ENCODE assay signal across 1 cellular context in the genomic region with DNA sequence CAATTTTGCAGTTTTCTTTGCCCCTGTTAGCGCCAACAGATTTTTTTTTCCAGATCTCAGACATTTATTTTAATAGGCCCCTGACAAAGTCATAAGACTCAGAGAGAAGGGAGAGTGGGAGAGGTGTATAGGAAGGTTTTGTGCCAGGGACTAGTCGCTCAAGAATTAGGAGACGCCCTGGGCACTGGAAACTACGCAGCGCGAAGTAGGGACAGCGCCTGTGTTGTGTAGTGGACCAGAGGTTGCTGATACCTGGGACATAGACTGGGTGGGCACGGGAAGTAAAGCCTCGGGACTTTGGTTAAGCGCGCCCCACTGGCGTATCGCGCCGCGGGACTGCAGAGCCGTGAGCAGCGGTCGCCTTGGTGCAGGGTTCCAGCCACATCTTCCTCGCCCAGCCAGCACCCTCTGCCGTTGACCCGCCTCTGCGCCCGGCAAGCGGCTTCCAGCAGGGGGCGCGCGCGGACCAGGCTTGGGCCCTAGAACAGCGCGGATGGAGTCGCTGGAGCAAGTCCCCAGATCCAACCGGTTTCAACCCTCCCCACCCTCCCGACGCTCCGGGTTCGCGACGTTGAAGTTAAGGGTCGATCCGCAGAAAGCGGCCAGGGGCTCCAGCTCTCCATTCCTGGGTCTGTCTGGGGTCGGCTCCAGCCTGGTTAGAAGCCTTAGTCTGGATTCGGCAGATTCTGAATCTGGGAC.
TF ChIP-seq lines count a peak whose summit lies in the region.

No MANE protein-coding gene starts in this region.

TF ChIP-seq in HepG2, 621 proteins besides CTCF, POLR2A, EP300 and RAD21 (continued from another document and continues in another):
- TF ChIP-seq KDM4B (CRISPR knock-in tag; IDR thresholded peaks at IDR 0.05) (peak; percentile 61; the same call in 1 of the 2 replicates), ZNF878 (CRISPR knock-in tag; IDR thresholded peaks at IDR 0.05) (no peak), SIX4 (CRISPR knock-in tag; IDR thresholded peaks at IDR 0.05) (no peak), ZNF724P (CRISPR knock-in tag; IDR thresholded peaks at IDR 0.05; ENCODE audit: borderline replicate concordance) (no peak), ZNF17 (CRISPR knock-in tag; IDR thresholded peaks at IDR 0.05) (no peak), ZNF747 (CRISPR knock-in tag; IDR thresholded peaks at IDR 0.05; ENCODE audit: borderline replicate concordance) (no peak), ZNF326 (CRISPR knock-in tag; IDR thresholded peaks at IDR 0.05; ENCODE audit: borderline replicate concordance) (no peak), TEAD3 (CRISPR knock-in tag; optimal IDR thresholded peaks at IDR 0.05; ENCODE audit: borderline replicate concordance) (no peak), HDAC6 (IDR thresholded peaks at IDR 0.05; ENCODE audit: low read depth, low read length) (no peak), NAIF1 (CRISPR knock-in tag; IDR thresholded peaks at IDR 0.05; ENCODE audit: borderline replicate concordance) (no peak), JARID2 (CRISPR knock-in tag; IDR thresholded peaks at IDR 0.05; ENCODE audit: insufficient replicate concordance) (no peak), KDM3A (CRISPR knock-in tag; IDR thresholded peaks at IDR 0.05; ENCODE audit: low read depth) (peak; percentile 52; the same call in 1 of the 2 replicates), ATF7 (IDR thresholded peaks at IDR 0.05) (no peak), ATF7 (CRISPR knock-in tag; IDR thresholded peaks at IDR 0.05) (no peak), HOXA9 (CRISPR knock-in tag; IDR thresholded peaks at IDR 0.05; ENCODE audit: borderline replicate concordance) (no peak), ZNF329 (CRISPR knock-in tag; IDR thresholded peaks at IDR 0.05; ENCODE audit: low read depth) (no peak), RARG (CRISPR knock-in tag; IDR thresholded peaks at IDR 0.05; ENCODE audit: low read depth) (no peak), TOPORS (CRISPR knock-in tag; IDR thresholded peaks at IDR 0.05) (no peak), MZF1 (CRISPR knock-in tag; IDR thresholded peaks at IDR 0.05; ENCODE audit: borderline replicate concordance) (no peak), ZNF839 (CRISPR knock-in tag; IDR thresholded peaks at IDR 0.05; ENCODE audit: borderline replicate concordance) (peak; percentile 59; the same call in 1 of the 2 replicates), MTF2 (CRISPR knock-in tag; IDR thresholded peaks at IDR 0.05; ENCODE audit: borderline replicate concordance) (peak; percentile 88), ZNF121 (CRISPR knock-in tag; IDR thresholded peaks at IDR 0.05) (peak; percentile 31; the same call in 1 of the 2 replicates), SMAD9 (CRISPR knock-in tag; IDR thresholded peaks at IDR 0.05) (no peak), KDM5A (IDR thresholded peaks at IDR 0.05; ENCODE audit: borderline replicate concordance, low read length) (no peak), ZNF501 (CRISPR knock-in tag; IDR thresholded peaks at IDR 0.05) (peak; percentile 36; the same call in 1 of the 2 replicates), ZNF207 (IDR thresholded peaks at IDR 0.05; ENCODE audit: borderline replicate concordance) (no peak), SSRP1 (CRISPR knock-in tag; IDR thresholded peaks at IDR 0.05) (no peak), ZNF180 (CRISPR knock-in tag; IDR thresholded peaks at IDR 0.05; ENCODE audit: borderline replicate concordance, low read depth) (no peak), ARHGAP35 (CRISPR knock-in tag; IDR thresholded peaks at IDR 0.05; ENCODE audit: borderline replicate concordance) (0 out of 2 replicates have a peak, but pooled peaks have one; percentile 50)
- TF ChIP-seq, protein P1, sequence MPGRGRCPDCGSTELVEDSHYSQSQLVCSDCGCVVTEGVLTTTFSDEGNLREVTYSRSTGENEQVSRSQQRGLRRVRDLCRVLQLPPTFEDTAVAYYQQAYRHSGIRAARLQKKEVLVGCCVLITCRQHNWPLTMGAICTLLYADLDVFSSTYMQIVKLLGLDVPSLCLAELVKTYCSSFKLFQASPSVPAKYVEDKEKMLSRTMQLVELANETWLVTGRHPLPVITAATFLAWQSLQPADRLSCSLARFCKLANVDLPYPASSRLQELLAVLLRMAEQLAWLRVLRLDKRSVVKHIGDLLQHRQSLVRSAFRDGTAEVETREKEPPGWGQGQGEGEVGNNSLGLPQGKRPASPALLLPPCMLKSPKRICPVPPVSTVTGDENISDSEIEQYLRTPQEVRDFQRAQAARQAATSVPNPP (CRISPR knock-in tag; IDR thresholded peaks at IDR 0.05), result no peak
- TF ChIP-seq, protein P2, sequence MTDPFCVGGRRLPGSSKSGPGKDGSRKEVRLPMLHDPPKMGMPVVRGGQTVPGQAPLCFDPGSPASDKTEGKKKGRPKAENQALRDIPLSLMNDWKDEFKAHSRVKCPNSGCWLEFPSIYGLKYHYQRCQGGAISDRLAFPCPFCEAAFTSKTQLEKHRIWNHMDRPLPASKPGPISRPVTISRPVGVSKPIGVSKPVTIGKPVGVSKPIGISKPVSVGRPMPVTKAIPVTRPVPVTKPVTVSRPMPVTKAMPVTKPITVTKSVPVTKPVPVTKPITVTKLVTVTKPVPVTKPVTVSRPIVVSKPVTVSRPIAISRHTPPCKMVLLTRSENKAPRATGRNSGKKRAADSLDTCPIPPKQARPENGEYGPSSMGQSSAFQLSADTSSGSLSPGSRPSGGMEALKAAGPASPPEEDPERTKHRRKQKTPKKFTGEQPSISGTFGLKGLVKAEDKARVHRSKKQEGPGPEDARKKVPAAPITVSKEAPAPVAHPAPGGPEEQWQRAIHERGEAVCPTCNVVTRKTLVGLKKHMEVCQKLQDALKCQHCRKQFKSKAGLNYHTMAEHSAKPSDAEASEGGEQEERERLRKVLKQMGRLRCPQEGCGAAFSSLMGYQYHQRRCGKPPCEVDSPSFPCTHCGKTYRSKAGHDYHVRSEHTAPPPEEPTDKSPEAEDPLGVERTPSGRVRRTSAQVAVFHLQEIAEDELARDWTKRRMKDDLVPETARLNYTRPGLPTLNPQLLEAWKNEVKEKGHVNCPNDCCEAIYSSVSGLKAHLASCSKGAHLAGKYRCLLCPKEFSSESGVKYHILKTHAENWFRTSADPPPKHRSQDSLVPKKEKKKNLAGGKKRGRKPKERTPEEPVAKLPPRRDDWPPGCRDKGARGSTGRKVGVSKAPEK (CRISPR knock-in tag; IDR thresholded peaks at IDR 0.05; ENCODE audit: borderline replicate concordance), result no peak
- TF ChIP-seq, protein P3, sequence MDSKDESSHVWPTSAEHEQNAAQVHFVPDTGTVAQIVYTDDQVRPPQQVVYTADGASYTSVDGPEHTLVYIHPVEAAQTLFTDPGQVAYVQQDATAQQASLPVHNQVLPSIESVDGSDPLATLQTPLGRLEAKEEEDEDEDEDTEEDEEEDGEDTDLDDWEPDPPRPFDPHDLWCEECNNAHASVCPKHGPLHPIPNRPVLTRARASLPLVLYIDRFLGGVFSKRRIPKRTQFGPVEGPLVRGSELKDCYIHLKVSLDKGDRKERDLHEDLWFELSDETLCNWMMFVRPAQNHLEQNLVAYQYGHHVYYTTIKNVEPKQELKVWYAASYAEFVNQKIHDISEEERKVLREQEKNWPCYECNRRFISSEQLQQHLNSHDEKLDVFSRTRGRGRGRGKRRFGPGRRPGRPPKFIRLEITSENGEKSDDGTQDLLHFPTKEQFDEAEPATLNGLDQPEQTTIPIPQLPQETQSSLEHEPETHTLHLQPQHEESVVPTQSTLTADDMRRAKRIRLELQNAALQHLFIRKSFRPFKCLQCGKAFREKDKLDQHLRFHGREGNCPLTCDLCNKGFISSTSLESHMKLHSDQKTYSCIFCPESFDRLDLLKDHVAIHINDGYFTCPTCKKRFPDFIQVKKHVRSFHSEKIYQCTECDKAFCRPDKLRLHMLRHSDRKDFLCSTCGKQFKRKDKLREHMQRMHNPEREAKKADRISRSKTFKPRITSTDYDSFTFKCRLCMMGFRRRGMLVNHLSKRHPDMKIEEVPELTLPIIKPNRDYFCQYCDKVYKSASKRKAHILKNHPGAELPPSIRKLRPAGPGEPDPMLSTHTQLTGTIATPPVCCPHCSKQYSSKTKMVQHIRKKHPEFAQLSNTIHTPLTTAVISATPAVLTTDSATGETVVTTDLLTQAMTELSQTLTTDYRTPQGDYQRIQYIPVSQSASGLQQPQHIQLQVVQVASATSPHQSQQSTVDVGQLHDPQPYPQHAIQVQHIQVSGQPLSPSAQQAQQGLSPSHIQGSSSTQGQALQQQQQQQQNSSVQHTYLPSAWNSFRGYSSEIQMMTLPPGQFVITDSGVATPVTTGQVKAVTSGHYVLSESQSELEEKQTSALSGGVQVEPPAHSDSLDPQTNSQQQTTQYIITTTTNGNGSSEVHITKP (CRISPR knock-in tag; IDR thresholded peaks at IDR 0.05; ENCODE audit: low read depth), result no peak
- TF ChIP-seq, protein P4, sequence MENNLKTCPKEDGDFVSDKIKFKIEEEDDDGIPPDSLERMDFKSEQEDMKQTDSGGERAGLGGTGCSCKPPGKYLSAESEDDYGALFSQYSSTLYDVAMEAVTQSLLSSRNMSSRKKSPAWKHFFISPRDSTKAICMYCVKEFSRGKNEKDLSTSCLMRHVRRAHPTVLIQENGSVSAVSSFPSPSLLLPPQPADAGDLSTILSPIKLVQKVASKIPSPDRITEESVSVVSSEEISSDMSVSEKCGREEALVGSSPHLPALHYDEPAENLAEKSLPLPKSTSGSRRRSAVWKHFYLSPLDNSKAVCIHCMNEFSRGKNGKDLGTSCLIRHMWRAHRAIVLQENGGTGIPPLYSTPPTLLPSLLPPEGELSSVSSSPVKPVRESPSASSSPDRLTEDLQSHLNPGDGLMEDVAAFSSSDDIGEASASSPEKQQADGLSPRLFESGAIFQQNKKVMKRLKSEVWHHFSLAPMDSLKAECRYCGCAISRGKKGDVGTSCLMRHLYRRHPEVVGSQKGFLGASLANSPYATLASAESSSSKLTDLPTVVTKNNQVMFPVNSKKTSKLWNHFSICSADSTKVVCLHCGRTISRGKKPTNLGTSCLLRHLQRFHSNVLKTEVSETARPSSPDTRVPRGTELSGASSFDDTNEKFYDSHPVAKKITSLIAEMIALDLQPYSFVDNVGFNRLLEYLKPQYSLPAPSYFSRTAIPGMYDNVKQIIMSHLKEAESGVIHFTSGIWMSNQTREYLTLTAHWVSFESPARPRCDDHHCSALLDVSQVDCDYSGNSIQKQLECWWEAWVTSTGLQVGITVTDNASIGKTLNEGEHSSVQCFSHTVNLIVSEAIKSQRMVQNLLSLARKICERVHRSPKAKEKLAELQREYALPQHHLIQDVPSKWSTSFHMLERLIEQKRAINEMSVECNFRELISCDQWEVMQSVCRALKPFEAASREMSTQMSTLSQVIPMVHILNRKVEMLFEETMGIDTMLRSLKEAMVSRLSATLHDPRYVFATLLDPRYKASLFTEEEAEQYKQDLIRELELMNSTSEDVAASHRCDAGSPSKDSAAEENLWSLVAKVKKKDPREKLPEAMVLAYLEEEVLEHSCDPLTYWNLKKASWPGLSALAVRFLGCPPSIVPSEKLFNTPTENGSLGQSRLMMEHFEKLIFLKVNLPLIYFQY (CRISPR knock-in tag; IDR thresholded peaks at IDR 0.05; ENCODE audit: borderline replicate concordance), result no peak
- TF ChIP-seq, protein P5, sequence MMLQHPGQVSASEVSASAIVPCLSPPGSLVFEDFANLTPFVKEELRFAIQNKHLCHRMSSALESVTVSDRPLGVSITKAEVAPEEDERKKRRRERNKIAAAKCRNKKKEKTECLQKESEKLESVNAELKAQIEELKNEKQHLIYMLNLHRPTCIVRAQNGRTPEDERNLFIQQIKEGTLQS (CRISPR knock-in tag; IDR thresholded peaks at IDR 0.05), result no peak
- TF ChIP-seq, protein P6, sequence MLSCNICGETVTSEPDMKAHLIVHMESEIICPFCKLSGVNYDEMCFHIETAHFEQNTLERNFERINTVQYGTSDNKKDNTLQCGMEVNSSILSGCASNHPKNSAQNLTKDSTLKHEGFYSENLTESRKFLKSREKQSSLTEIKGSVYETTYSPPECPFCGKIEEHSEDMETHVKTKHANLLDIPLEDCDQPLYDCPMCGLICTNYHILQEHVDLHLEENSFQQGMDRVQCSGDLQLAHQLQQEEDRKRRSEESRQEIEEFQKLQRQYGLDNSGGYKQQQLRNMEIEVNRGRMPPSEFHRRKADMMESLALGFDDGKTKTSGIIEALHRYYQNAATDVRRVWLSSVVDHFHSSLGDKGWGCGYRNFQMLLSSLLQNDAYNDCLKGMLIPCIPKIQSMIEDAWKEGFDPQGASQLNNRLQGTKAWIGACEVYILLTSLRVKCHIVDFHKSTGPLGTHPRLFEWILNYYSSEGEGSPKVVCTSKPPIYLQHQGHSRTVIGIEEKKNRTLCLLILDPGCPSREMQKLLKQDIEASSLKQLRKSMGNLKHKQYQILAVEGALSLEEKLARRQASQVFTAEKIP (CRISPR knock-in tag; IDR thresholded peaks at IDR 0.05; ENCODE audit: borderline replicate concordance), result no peak
- TF ChIP-seq, protein P7, sequence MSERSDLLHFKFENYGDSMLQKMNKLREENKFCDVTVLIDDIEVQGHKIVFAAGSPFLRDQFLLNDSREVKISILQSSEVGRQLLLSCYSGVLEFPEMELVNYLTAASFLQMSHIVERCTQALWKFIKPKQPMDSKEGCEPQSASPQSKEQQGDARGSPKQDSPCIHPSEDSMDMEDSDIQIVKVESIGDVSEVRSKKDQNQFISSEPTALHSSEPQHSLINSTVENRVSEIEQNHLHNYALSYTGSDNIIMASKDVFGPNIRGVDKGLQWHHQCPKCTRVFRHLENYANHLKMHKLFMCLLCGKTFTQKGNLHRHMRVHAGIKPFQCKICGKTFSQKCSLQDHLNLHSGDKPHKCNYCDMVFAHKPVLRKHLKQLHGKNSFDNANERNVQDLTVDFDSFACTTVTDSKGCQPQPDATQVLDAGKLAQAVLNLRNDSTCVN (CRISPR knock-in tag; IDR thresholded peaks at IDR 0.05; ENCODE audit: borderline replicate concordance), result 0 out of 2 replicates have a peak, but pooled peaks have one; percentile 66
- TF ChIP-seq, protein P8, sequence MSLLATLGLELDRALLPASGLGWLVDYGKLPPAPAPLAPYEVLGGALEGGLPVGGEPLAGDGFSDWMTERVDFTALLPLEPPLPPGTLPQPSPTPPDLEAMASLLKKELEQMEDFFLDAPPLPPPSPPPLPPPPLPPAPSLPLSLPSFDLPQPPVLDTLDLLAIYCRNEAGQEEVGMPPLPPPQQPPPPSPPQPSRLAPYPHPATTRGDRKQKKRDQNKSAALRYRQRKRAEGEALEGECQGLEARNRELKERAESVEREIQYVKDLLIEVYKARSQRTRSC (CRISPR knock-in tag; IDR thresholded peaks at IDR 0.05; ENCODE audit: low read depth), result no peak
- TF ChIP-seq, protein P9, sequence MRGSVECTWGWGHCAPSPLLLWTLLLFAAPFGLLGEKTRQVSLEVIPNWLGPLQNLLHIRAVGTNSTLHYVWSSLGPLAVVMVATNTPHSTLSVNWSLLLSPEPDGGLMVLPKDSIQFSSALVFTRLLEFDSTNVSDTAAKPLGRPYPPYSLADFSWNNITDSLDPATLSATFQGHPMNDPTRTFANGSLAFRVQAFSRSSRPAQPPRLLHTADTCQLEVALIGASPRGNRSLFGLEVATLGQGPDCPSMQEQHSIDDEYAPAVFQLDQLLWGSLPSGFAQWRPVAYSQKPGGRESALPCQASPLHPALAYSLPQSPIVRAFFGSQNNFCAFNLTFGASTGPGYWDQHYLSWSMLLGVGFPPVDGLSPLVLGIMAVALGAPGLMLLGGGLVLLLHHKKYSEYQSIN (CRISPR knock-in tag; IDR thresholded peaks at IDR 0.05; ENCODE audit: borderline replicate concordance), result no peak
- TF ChIP-seq, protein P10, sequence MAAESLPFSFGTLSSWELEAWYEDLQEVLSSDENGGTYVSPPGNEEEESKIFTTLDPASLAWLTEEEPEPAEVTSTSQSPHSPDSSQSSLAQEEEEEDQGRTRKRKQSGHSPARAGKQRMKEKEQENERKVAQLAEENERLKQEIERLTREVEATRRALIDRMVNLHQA (CRISPR knock-in tag; IDR thresholded peaks at IDR 0.05), result no peak
- TF ChIP-seq, protein P11, sequence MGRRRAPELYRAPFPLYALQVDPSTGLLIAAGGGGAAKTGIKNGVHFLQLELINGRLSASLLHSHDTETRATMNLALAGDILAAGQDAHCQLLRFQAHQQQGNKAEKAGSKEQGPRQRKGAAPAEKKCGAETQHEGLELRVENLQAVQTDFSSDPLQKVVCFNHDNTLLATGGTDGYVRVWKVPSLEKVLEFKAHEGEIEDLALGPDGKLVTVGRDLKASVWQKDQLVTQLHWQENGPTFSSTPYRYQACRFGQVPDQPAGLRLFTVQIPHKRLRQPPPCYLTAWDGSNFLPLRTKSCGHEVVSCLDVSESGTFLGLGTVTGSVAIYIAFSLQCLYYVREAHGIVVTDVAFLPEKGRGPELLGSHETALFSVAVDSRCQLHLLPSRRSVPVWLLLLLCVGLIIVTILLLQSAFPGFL (CRISPR knock-in tag; IDR thresholded peaks at IDR 0.05), result no peak
